1 cellular context compared by ENCODE assay signal in genomic region chr2:42957109-42958035, GRCh38.
TF ChIP-seq lines count a peak whose summit lies in the region.

No MANE protein-coding gene starts in this region.

TF ChIP-seq in HepG2, 621 proteins besides CTCF, POLR2A, EP300 and RAD21 (continued from another document):
- no peak for TF ChIP-seq PRDM4 (CRISPR knock-in tag; IDR thresholded peaks at IDR 0.05; ENCODE audit: borderline replicate concordance)
- no peak for TF ChIP-seq ZNF124 (CRISPR knock-in tag; IDR thresholded peaks at IDR 0.05)
- TF ChIP-seq ZNF703 (CRISPR knock-in tag; IDR thresholded peaks at IDR 0.05; ENCODE audit: borderline replicate concordance): no peak
- TF ChIP-seq NR3C1 (CRISPR knock-in tag; IDR thresholded peaks at IDR 0.05): no peak
- TF ChIP-seq ZNF230 (CRISPR knock-in tag; IDR thresholded peaks at IDR 0.05): no peak
- TF ChIP-seq DMAP1 (CRISPR knock-in tag; IDR thresholded peaks at IDR 0.05): no peak
- no peak for TF ChIP-seq FOXP4 (CRISPR knock-in tag; IDR thresholded peaks at IDR 0.05)
- TF ChIP-seq PREB (CRISPR knock-in tag; IDR thresholded peaks at IDR 0.05): no peak
- no peak for TF ChIP-seq ZNF543 (CRISPR knock-in tag; IDR thresholded peaks at IDR 0.05)
- no peak for TF ChIP-seq SRF (IDR thresholded peaks at IDR 0.05; ENCODE audit: low read depth, low read length)
- TF ChIP-seq CBX2 (IDR thresholded peaks at IDR 0.05; ENCODE audit: low read depth, low read length): no peak
- TF ChIP-seq CBX2 (CRISPR knock-in tag; IDR thresholded peaks at IDR 0.05; ENCODE audit: low read depth): no peak
- TF ChIP-seq SALL2 (CRISPR knock-in tag; IDR thresholded peaks at IDR 0.05): no peak
- 0 out of 2 replicates have a peak, but pooled peaks have one; percentile 22 for TF ChIP-seq HOMEZ (CRISPR knock-in tag; IDR thresholded peaks at IDR 0.05; ENCODE audit: low read depth)
- peak; percentile 35; the same call in 1 of the 2 replicates for TF ChIP-seq ZNF343 (CRISPR knock-in tag; IDR thresholded peaks at IDR 0.05)
- no peak for TF ChIP-seq CBX1 (IDR thresholded peaks at IDR 0.05; ENCODE audit: low read depth)
- TF ChIP-seq ARID5B (CRISPR knock-in tag; IDR thresholded peaks at IDR 0.05): 0 out of 2 replicates have a peak, but pooled peaks have one; percentile 15
- TF ChIP-seq PAXIP1 (CRISPR knock-in tag; conservative IDR thresholded peaks at IDR 0.05): 0 out of 2 replicates have a peak, but pooled peaks have one; percentile 35
- TF ChIP-seq HDAC6 (IDR thresholded peaks at IDR 0.05; ENCODE audit: low read depth, low read length): no peak
- TF ChIP-seq SRSF4 (IDR thresholded peaks at IDR 0.05; ENCODE audit: low read depth, low read length, poor library complexity, severe bottlenecking): no peak
- TF ChIP-seq FLYWCH1 (CRISPR knock-in tag; IDR thresholded peaks at IDR 0.05): no peak
- no peak for TF ChIP-seq ZBTB20 (CRISPR knock-in tag; IDR thresholded peaks at IDR 0.05; ENCODE audit: borderline replicate concordance, low read depth)
- peak; percentile 27; the same call in 1 of the 2 replicates for TF ChIP-seq EHMT2 (IDR thresholded peaks at IDR 0.05; ENCODE audit: borderline replicate concordance, low read depth, low read length)
- no peak for TF ChIP-seq ZNF570 (CRISPR knock-in tag; IDR thresholded peaks at IDR 0.05; ENCODE audit: borderline replicate concordance)
- TF ChIP-seq ZNF878 (CRISPR knock-in tag; IDR thresholded peaks at IDR 0.05): no peak
- no peak for TF ChIP-seq ZNF563 (CRISPR knock-in tag; IDR thresholded peaks at IDR 0.05)
- no peak for TF ChIP-seq HNF1B (CRISPR knock-in tag; IDR thresholded peaks at IDR 0.05)
- TF ChIP-seq RCOR2 (CRISPR knock-in tag; IDR thresholded peaks at IDR 0.05): no peak
- TF ChIP-seq PBX3 (CRISPR knock-in tag; IDR thresholded peaks at IDR 0.05; ENCODE audit: borderline replicate concordance): no peak
- TF ChIP-seq SOX6 (IDR thresholded peaks at IDR 0.05): no peak
- peak; percentile 61 for TF ChIP-seq SOX6 (CRISPR knock-in tag; IDR thresholded peaks at IDR 0.05)
- no peak for TF ChIP-seq HOXA9 (CRISPR knock-in tag; IDR thresholded peaks at IDR 0.05; ENCODE audit: borderline replicate concordance)
TF ChIP-seq in HepG2: peak in this region for 50.
